ENCODE assay signal across 1 cellular context in the genomic region with DNA sequence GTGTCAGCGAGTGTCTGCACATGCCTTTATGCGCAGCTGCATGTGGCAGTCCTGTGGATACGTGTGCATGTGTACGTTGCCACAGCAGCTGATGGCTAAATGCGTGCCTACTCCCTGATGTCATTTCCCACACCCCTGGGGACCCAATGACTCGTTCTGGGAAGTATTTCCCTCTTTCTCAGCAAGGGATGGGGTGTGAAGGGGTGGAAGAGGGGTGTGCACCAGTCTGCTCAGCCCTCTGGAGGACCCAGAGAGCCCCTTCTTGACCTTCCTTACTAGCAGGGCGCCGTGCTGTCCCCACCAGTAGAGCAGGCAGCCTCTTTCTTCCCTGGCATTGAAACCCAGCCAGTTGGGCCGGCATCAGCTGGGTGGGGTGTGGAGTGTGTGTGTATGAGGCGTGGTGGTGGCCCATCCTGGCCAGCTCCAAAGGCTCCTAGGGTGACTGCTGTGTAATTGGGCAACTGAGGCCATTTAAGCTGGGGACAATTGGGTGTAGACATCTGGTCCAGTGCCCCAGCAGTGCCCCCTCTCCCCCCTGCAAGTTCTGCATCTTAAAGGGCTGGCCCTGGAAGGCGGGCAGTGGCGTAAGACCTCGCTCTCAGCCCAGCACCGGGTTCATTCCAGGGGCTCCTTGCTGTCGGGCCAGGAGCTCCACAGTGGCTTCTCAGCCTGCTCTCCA.
TF ChIP-seq lines count a peak whose summit lies in the region.

No MANE protein-coding gene starts in this region.

TF ChIP-seq in SK-N-SH treated with all-trans-retinoic acid at 6 μM for 48 hours, 23 proteins besides CTCF, POLR2A, EP300 and RAD21 (continued from another document):
- TF ChIP-seq, protein P1, sequence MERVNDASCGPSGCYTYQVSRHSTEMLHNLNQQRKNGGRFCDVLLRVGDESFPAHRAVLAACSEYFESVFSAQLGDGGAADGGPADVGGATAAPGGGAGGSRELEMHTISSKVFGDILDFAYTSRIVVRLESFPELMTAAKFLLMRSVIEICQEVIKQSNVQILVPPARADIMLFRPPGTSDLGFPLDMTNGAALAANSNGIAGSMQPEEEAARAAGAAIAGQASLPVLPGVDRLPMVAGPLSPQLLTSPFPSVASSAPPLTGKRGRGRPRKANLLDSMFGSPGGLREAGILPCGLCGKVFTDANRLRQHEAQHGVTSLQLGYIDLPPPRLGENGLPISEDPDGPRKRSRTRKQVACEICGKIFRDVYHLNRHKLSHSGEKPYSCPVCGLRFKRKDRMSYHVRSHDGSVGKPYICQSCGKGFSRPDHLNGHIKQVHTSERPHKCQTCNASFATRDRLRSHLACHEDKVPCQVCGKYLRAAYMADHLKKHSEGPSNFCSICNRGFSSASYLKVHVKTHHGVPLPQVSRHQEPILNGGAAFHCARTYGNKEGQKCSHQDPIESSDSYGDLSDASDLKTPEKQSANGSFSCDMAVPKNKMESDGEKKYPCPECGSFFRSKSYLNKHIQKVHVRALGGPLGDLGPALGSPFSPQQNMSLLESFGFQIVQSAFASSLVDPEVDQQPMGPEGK (CRISPR knock-in tag; IDR thresholded peaks at IDR 0.05; ENCODE audit: borderline replicate concordance): no peak
- no peak for TF ChIP-seq ARNTL (CRISPR knock-in tag; IDR thresholded peaks at IDR 0.05; ENCODE audit: borderline replicate concordance, low read depth)
- TF ChIP-seq ESRRG (CRISPR knock-in tag; IDR thresholded peaks at IDR 0.05): no peak
- no peak for TF ChIP-seq ZNF565 (CRISPR knock-in tag; conservative IDR thresholded peaks at IDR 0.05; ENCODE audit: low read depth)
